In the genomic region with DNA sequence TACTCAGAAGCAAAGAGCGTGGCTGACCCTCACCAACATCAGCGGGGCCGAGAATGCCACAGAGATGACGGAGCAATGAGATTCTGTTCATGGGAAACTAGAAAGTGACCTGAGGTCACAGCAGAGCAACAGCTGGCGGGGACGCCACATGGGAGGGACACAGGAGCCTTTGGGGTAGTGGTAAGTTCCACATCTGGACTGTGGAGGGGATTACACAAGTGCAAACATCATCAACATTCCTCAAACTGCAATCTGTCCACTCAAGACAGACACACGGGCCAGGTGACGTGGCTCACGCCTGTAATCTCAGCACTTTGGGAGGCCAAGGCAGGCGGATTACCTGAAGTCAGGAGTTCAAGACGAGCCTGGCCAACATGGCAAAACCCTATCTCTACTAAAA, we compare ENCODE assay signal across 27 cellular contexts. TPM values are rescaled to one million over a fixed set of nuclear protein-coding genes. Genes with fewer than 3 reads are reported as not detected.
"Had no signal": no experiment of that assay in that cellular context is flagged by ENCODE, and none has a peak within 500 bp of the region (broad histone marks: within the 10 kb centered on the region; RNA-seq: fewer than 3 reads in every experiment).

No MANE protein-coding gene starts in this region.

- H3K27me3 ChIP-seq: gastrocnemius medialis, left lung, neutrophil, ovary, tibial artery had no signal

- H3K27me3 Mint-ChIP-seq: brain; stimulated activated naive CD8-positive, alpha-beta T cell treated with anti-CD3 and anti-CD28 coated beads, Interleukin-15, amount 100 ng/mL, for 72 hours had no signal

- H3K9me3 ChIP-seq: gastrocnemius medialis, left lung, neutrophil, ovary, prostate gland, tibial artery had no signal

- H3K4me3 ChIP-seq: gastrocnemius medialis, left lung, ovary, prostate gland, tibial artery had no signal

- H3K27ac ChIP-seq: left lung, neutrophil, ovary, prostate gland, tibial artery had no signal

- DNase-seq: activated CD4-positive, alpha-beta T cell treated with anti-CD3 and anti-CD28 coated beads, Interleukin-2, amount 50 U/mL, for 1 hour; activated CD8-positive, alpha-beta memory T cell treated with anti-CD3 and anti-CD28 coated beads for 24 hours; activated CD8-positive, alpha-beta memory T cell treated with anti-CD3 and anti-CD28 coated beads, Interleukin-2, amount 50 U/mL, for 4 hours; activated naive CD4-positive, alpha-beta T cell treated with Interleukin-2 at 50 U/mL for 16 hours; activated T-cell treated with anti-CD3 and anti-CD28 coated beads, Interleukin-2, amount 50 U/mL, for 48 hours; anterior cingulate cortex; caudate nucleus; dermis blood vessel endothelial cell; effector memory CD4-positive, alpha-beta T cell; hippocampal formation; kidney glomerular epithelial cell; left lung; mammary epithelial cell; midbrain; stimulated activated CD4-positive, alpha-beta T cell treated with anti-CD3 and anti-CD28 coated beads, Interleukin-12 subunit alpha, Interleukin-12 subunit beta, amount 100 ng/mL, for 4 hours; stimulated activated CD4-positive, alpha-beta T cell treated with anti-CD3 and anti-CD28 coated beads, Interleukin-4, amount 100 ng/mL, for 4 hours; stimulated activated naive CD8-positive, alpha-beta T cell treated with anti-CD3 and anti-CD28 coated beads, Interleukin-15, amount 100 ng/mL, for 72 hours; tibial artery had no signal

- H3K4me1 Mint-ChIP-seq: nephron had no signal

- H3K4me3 Mint-ChIP-seq: brain; nephron; stimulated activated naive CD8-positive, alpha-beta T cell treated with anti-CD3 and anti-CD28 coated beads, Interleukin-15, amount 100 ng/mL, for 72 hours had no signal

- H3K27ac Mint-ChIP-seq: nephron had no signal

- H3K4me1 ChIP-seq: gastrocnemius medialis, prostate gland, tibial artery had no signal

- ATAC-seq: activated CD4-positive, CD25-positive, alpha-beta regulatory T cell treated with anti-CD3 and anti-CD28 coated beads, Interleukin-2, amount 50 U/mL, for 24 hours; esophagus mucosa; left lung; stimulated activated naive CD8-positive, alpha-beta T cell treated with anti-CD3 and anti-CD28 coated beads, Interleukin-15, amount 100 ng/mL, for 72 hours had no signal

- H3K9me3 Mint-ChIP-seq: brain; nephron; stimulated activated naive CD8-positive, alpha-beta T cell treated with anti-CD3 and anti-CD28 coated beads, Interleukin-15, amount 100 ng/mL, for 72 hours had no signal

- H3K36me3 ChIP-seq: ovary had no signal

RNA-seq across cellular contexts. Expression of gene IGFALS, which starts 22.0 kb away (rescaled TPM):
- total RNA-seq: dermis blood vessel endothelial cell, endothelial cell of umbilical vein, esophagus mucosa, mammary epithelial cell had no signal
- polyA plus RNA-seq: endothelial cell of umbilical vein, mammary epithelial cell had no signal
